In the genomic region with DNA sequence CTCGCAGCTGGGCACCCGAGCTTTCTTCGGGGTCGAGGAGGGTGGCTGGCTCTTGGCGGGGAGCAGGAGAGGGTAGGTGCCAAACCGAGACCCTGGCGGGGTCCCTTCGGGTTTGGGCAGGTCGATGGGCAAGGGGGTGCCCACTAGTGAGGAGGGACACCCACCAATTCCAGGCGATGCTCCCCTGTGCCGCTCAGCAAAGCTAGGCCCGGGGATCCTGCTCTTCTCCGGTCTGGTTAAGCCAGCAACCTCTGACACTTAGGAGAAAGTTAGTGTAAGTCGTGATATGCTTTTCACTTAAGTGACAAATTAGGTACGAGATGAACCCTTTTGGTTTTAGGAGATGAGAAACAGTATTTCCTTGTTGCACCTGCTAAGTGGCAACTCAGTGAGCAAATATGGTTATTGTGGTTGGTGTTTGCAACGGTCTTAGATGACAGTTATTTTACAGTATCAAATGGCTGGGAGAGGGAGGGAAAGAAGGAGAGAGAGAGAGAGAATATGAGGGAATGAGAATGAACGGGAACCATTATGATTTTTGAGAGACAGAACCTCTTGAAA, we compare ENCODE assay signal across 8 cellular contexts. TPM values are rescaled to one million over a fixed set of nuclear protein-coding genes. Genes with fewer than 3 reads are reported as not detected.
DNase-seq lines count a peak whose midpoint lies in the region; ATAC-seq and TF ChIP-seq lines count a peak whose summit lies in the region.

No MANE protein-coding gene starts in this region.

- 0 to 1% (median 0%) methylated on average over 16 to 17 of the region's 17 CpGs for WGBS in ovary, 3 donors

- H3K4me3 ChIP-seq in ovary, result peak overlapping the region; percentile 81

- ATAC-seq in GM18498 (IDR thresholded peaks at IDR 0.05; ENCODE audit: unreplicated experiment) (peak; percentile 11), HG02885 (IDR thresholded peaks at IDR 0.05; ENCODE audit: poor library complexity, unreplicated experiment) (peak; percentile 20)

- H3K4me1 ChIP-seq in ovary (ENCODE audit: insufficient read depth), result no peaks in the 10 kb centered on the region

- H3K9me3 ChIP-seq in ovary, result no peaks in the 10 kb centered on the region

- no peak for TF ChIP-seq POLR2A in ovary (IDR thresholded peaks at IDR 0.05)

- H3K36me3 Mint-ChIP-seq in activated T-helper 2 cell treated with anti-CD3 and anti-CD28 coated beads, Interferon-gamma antibody, Interleukin-2, Interleukin-4, amounts not matched to agents 10 μg/mL and 5 μg/mL and 100 μg/mL, durations not matched to agents 14 hours and 24 hours and 36 hours (ENCODE audit: low read depth), result peaks cover 22% of the 10 kb centered on the region

- H3K36me3 ChIP-seq in ovary, result no peaks in the 10 kb centered on the region

- peak overlapping the region; percentile 89 for H3K27ac Mint-ChIP-seq in activated T-helper 2 cell treated with anti-CD3 and anti-CD28 coated beads, Interferon-gamma antibody, Interleukin-2, Interleukin-4, amounts not matched to agents 10 μg/mL and 5 μg/mL and 100 μg/mL, durations not matched to agents 14 hours and 24 hours and 36 hours

- TF ChIP-seq EP300 in ovary (IDR thresholded peaks at IDR 0.05), result no peak

- H3K27me3 ChIP-seq in ovary, result no peaks in the 10 kb centered on the region

- DNase-seq in Ammon's horn (ENCODE audit: low spot score) (peak; percentile 43), NCI-H1694 treated with DMSO at 0.1 percent for 48 hours (lab: John Stamatoyannopoulos, UW) (peak; percentile 13), glomerular visceral epithelial cell (ENCODE audit: extremely low spot score) (peak; percentile 42), ovary (no peak), cortex of kidney (lab: John Stamatoyannopoulos, UW) (no peak)
- no peak for DNase-seq in activated T-helper 2 cell treated with anti-CD3 and anti-CD28 coated beads, Interferon-gamma antibody, Interleukin-2, Interleukin-4, amounts not matched to agents 10 μg/mL and 5 μg/mL and 100 μg/mL, durations not matched to agents 14 hours and 24 hours and 36 hours (ENCODE audit: low spot score)

- H3K4me1 Mint-ChIP-seq in activated T-helper 2 cell treated with anti-CD3 and anti-CD28 coated beads, Interferon-gamma antibody, Interleukin-2, Interleukin-4, amounts not matched to agents 10 μg/mL and 5 μg/mL and 100 μg/mL, durations not matched to agents 14 hours and 24 hours and 36 hours (ENCODE audit: low read depth), result peaks cover 44% of the 10 kb centered on the region

- H3K9me3 Mint-ChIP-seq in activated T-helper 2 cell treated with anti-CD3 and anti-CD28 coated beads, Interferon-gamma antibody, Interleukin-2, Interleukin-4, amounts not matched to agents 10 μg/mL and 5 μg/mL and 100 μg/mL, durations not matched to agents 14 hours and 24 hours and 36 hours, result no peaks in the 10 kb centered on the region

- peak overlapping the region; percentile 91 for H3K4me3 Mint-ChIP-seq in activated T-helper 2 cell treated with anti-CD3 and anti-CD28 coated beads, Interferon-gamma antibody, Interleukin-2, Interleukin-4, amounts not matched to agents 10 μg/mL and 5 μg/mL and 100 μg/mL, durations not matched to agents 14 hours and 24 hours and 36 hours (ENCODE audit: low read depth)

- TF ChIP-seq CTCF in ovary (IDR thresholded peaks at IDR 0.05), result no peak

- peak overlapping the region; percentile 59 to 96 for H3K27ac ChIP-seq in ovary

- peaks cover 3% of the 10 kb centered on the region for H3K27me3 Mint-ChIP-seq in activated T-helper 2 cell treated with anti-CD3 and anti-CD28 coated beads, Interferon-gamma antibody, Interleukin-2, Interleukin-4, amounts not matched to agents 10 μg/mL and 5 μg/mL and 100 μg/mL, durations not matched to agents 14 hours and 24 hours and 36 hours (ENCODE audit: low read depth)

- intact Hi-C loops in activated T-helper 2 cell treated with anti-CD3 and anti-CD28 coated beads, Interferon-gamma antibody, Interleukin-2, Interleukin-4, amounts not matched to agents 10 μg/mL and 5 μg/mL and 100 μg/mL, durations not matched to agents 14 hours and 24 hours and 36 hours (cut with micrococcal nuclease), result loop anchor here (1.0 to 5.0 kb wide), 3 partner anchors 21 to 90 kb away; no protein-coding TSS in a partner anchor
- intact Hi-C loops in ovary (cut with DNase I), result loop anchor here in 2 of 4 donors (5.0 to 10.0 kb wide), 2 partner anchors 75 to 202 kb away; a partner anchor contains a TSS

RNA-seq across cellular contexts. Expression of a gene that starts 0.6 kb away (rescaled TPM):
- total RNA-seq in activated T-helper 2 cell treated with anti-CD3 and anti-CD28 coated beads, Interferon-gamma antibody, Interleukin-2, Interleukin-4, amounts not matched to agents 10 μg/mL and 5 μg/mL and 100 μg/mL, durations not matched to agents 14 hours and 24 hours and 36 hours, result 99.4 and 106 TPM in 2 replicates
- total RNA-seq in ovary, result 100 to 1,000 TPM in 2 of 7 donors, 10 to 100 TPM in 5; 36.7 to 116 (median 86.1) TPM
- 100 to 1,000 TPM in 1 of 2 donors, 10 to 100 TPM in 1; 57.6 to 108 TPM for polyA plus RNA-seq in ovary

Comparison
In these comparisons a context has a peak if more than half of its experiments do, and no peak if none do; other contexts are left out.
1. DNase-seq: peak in Ammon's horn (single experiment), NCI-H1694 treated with DMSO at 0.1 percent for 48 hours (single experiment) and glomerular visceral epithelial cell (single experiment); none in activated T-helper 2 cell treated with anti-CD3 and anti-CD28 coated beads, Interferon-gamma antibody, Interleukin-2, Interleukin-4, amounts not matched to agents 10 μg/mL and 5 μg/mL and 100 μg/mL, durations not matched to agents 14 hours and 24 hours and 36 hours (single experiment), ovary (0 of 5) and cortex of kidney (single experiment).